Comparison of ENCODE assay signal across 21 cellular contexts in the genomic region with DNA sequence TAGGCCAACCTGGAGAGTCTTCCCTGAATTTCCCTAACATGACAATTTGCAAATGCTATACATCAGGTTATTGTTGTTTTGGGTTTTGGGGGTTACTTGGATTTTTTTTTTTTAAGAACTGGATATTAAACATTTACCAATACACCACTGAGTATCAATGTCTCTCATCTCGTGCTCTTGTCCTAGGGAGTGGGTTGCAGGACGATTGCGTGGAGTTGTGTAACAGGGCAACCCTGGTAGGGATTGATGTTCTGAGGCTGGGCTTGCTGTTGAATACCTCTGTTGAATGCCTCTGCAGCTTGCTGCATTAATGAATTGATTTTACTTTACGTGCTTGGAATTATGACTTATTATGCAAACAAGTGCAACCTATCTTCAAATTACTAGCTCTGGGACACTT.
"Had no signal": no experiment of that assay in that cellular context is flagged by ENCODE, and none has a peak within 500 bp of the region (broad histone marks: within the 10 kb centered on the region; RNA-seq: fewer than 3 reads in every experiment).

No MANE protein-coding gene starts in this region.

- H3K27me3 ChIP-seq: MG63 had no signal

- DNase-seq: Karpas-422, KG1, MG63, MV-4-11, NCI-H1092, NCI-H1105 treated with DMSO at 0.1 percent for 48 hours, NCI-H1417 treated with DMSO at 0.1 percent for 48 hours, NCI-H146, NCI-H1694 treated with DMSO at 0.1 percent for 48 hours, NCI-H1930, NCI-H2081, NCI-H2107, NCI-H2227 treated with DMSO at 0.1 percent for 48 hours, NCI-H524, NCI-H526 treated with DMSO at 0.1 percent for 48 hours, NCI-H774, SHP77, SK-N-SH had no signal

- ATAC-seq: Panc1 had no signal

- H3K9me3 ChIP-seq: MG63, SK-N-SH had no signal

- H3K36me3 ChIP-seq: MG63 had no signal

- H3K4me3 ChIP-seq: MG63 had no signal

- FAIRE-seq: HTR-8/SVneo had no signal

- H3K27ac ChIP-seq: HL-60 had no signal
